In the genomic region with DNA sequence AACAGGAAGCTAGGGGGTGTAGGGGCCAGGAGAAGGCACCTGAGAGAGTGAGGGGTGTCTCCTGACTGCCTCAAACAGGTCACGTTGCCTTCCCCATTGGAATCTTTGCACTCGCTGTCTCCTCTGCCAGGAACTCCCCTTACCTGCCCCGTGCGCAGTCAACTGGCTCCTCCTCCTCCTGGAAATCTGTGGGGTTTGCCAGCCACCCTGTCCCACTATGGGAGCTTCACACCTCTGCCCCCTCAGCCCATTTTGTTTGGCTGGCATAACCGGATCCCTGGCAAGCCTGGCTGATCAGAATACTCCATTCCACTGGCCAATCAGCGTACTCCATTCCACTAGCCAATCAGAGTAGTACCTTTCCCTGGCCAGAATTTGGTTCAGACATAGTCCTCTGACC, we compare ENCODE assay signal across 20 cellular contexts. TPM values are rescaled to one million over a fixed set of nuclear protein-coding genes. Genes with fewer than 3 reads are reported as not detected.
DNase-seq lines count a peak whose midpoint lies in the region; ATAC-seq and TF ChIP-seq lines count a peak whose summit lies in the region.
"Had no signal": no experiment of that assay in that cellular context is flagged by ENCODE, and none has a peak within 500 bp of the region (broad histone marks: within the 10 kb centered on the region; RNA-seq: fewer than 3 reads in every experiment).

No MANE protein-coding gene starts in this region.

- H3K36me3 ChIP-seq in endodermal cell (ENCODE audit: control insufficient read depth, insufficient read depth, low read length) = no peaks in the 10 kb centered on the region
- no peaks in the 10 kb centered on the region for H3K36me3 ChIP-seq in ascending aorta
- H3K36me3 ChIP-seq: SJSA1, thoracic aorta had no signal

- no peak for DNase-seq in activated CD4-positive, alpha-beta T cell treated with anti-CD3 and anti-CD28 coated beads for 36 hours
- no peak for DNase-seq in activated CD4-positive, alpha-beta T cell treated with anti-CD3 and anti-CD28 coated beads, Interleukin-2, amount 50 U/mL, for 48 hours
- DNase-seq in T-cell = no peak
- DNase-seq in endodermal cell = no peak
- DNase-seq in Right ventricle myocardium superior = no peak
- DNase-seq in ascending aorta (ENCODE audit: low spot score in 2 of 2) = no peak
- no peak for DNase-seq in amniotic stem cell (lab: John Stamatoyannopoulos, UW)
- DNase-seq: EL, immature natural killer cell, NCI-H146, NCI-H446 treated with DMSO at 0.1 percent for 48 hours had no signal

- H3K9me3 ChIP-seq in endodermal cell (ENCODE audit: control insufficient read depth, low read length) = no peaks in the 10 kb centered on the region
- no peaks in the 10 kb centered on the region for H3K9me3 ChIP-seq in ascending aorta
- H3K9me3 ChIP-seq: SJSA1, thoracic aorta had no signal

- intact Hi-C loops in activated CD4-positive, alpha-beta T cell treated with anti-CD3 and anti-CD28 coated beads for 36 hours (cut with DNase I, micrococcal nuclease) = no loop called here
- intact Hi-C loops in Right ventricle myocardium superior (cut with DNase I) (no loop called here), ascending aorta (cut with DNase I) (no loop called here)

- peak overlapping the region; percentile 38 for H3K27ac Mint-ChIP-seq in activated CD4-positive, alpha-beta T cell treated with anti-CD3 and anti-CD28 coated beads for 36 hours
- H3K27ac Mint-ChIP-seq in T-cell = peak overlapping the region; percentile 95 to 96
- peak overlapping the region; percentile 8 for H3K27ac Mint-ChIP-seq in endodermal cell
- H3K27ac Mint-ChIP-seq: CD14-positive monocyte had no signal

- CTCF ChIA-PET in activated CD4-positive, alpha-beta T cell treated with anti-CD3 and anti-CD28 coated beads for 36 hours (lab: Charles Lee) = interaction anchor here (2.4 to 7.3 kb wide), 2 partner anchors 17 to 29 kb away, joined by 19 to 65 read pairs; no protein-coding TSS in a partner anchor
- CTCF ChIA-PET in T-cell (lab: Charles Lee) = interaction anchor here in 1 of 2 donors (0.8 to 2.5 kb wide), 2 partner anchors 10 to 16 kb away, joined by 3 to 23 read pairs; no protein-coding TSS in a partner anchor

- H3K4me1 Mint-ChIP-seq in activated CD4-positive, alpha-beta T cell treated with anti-CD3 and anti-CD28 coated beads for 36 hours = peaks cover 61% of the 10 kb centered on the region
- H3K4me1 Mint-ChIP-seq in T-cell (peaks cover 55 to 70% (median 67%) of the 10 kb centered on the region in 3 donors), endodermal cell (peaks cover 13% of the 10 kb centered on the region)

- H3K27me3 Mint-ChIP-seq in activated CD4-positive, alpha-beta T cell treated with anti-CD3 and anti-CD28 coated beads for 36 hours = no peaks in the 10 kb centered on the region
- no peaks in the 10 kb centered on the region for H3K27me3 Mint-ChIP-seq in T-cell
- peaks cover 3% of the 10 kb centered on the region for H3K27me3 Mint-ChIP-seq in endodermal cell (ENCODE audit: insufficient read depth)

- H3K4me3 Mint-ChIP-seq in activated CD4-positive, alpha-beta T cell treated with anti-CD3 and anti-CD28 coated beads for 36 hours = no peak overlapping the region
- peak overlapping the region in 2 of 3 donors; percentile 67 to 74 for H3K4me3 Mint-ChIP-seq in T-cell
- H3K4me3 Mint-ChIP-seq in endodermal cell = no peak overlapping the region
- H3K4me3 Mint-ChIP-seq: CD14-positive monocyte, neural crest cell had no signal

- no peak overlapping the region for H3K27ac ChIP-seq in endodermal cell (ENCODE audit: low read depth, low read length)
- H3K27ac ChIP-seq in skin epidermis = peak overlapping the region in 18 of 21 experiments; percentile 32 to 88 (median 71)
- H3K27ac ChIP-seq in ascending aorta = no peak overlapping the region
- H3K27ac ChIP-seq: SJSA1, thoracic aorta had no signal

- no peaks in the 10 kb centered on the region for H3K9me3 Mint-ChIP-seq in activated CD4-positive, alpha-beta T cell treated with anti-CD3 and anti-CD28 coated beads for 36 hours (ENCODE audit: low read depth)
- H3K9me3 Mint-ChIP-seq in T-cell (no peaks in the 10 kb centered on the region), endodermal cell (no peaks in the 10 kb centered on the region)
- H3K9me3 Mint-ChIP-seq: immature natural killer cell, neural crest cell had no signal

- POLR2A ChIA-PET in activated CD4-positive, alpha-beta T cell treated with anti-CD3 and anti-CD28 coated beads for 36 hours (lab: Charles Lee) = no interaction called here
- POLR2A ChIA-PET in T-cell (lab: Charles Lee) = no interaction called here

- H3K4me1 ChIP-seq in endodermal cell (ENCODE audit: control insufficient read depth, insufficient read depth, low read length) (no peaks in the 10 kb centered on the region), ascending aorta (no peaks in the 10 kb centered on the region)

- H3K27me3 ChIP-seq in endodermal cell (ENCODE audit: control insufficient read depth, insufficient read depth, low read length, poor library complexity, severe bottlenecking) (no peaks in the 10 kb centered on the region), ascending aorta (no peaks in the 10 kb centered on the region)

- ATAC-seq in activated CD4-positive, alpha-beta T cell treated with anti-CD3 and anti-CD28 coated beads for 36 hours = no peak
- ATAC-seq in T-cell (replicated peaks in 1 of 4) = no peak
- no peak for ATAC-seq in Right ventricle myocardium superior (ENCODE audit: poor library complexity)

- no peak overlapping the region for H3K9ac ChIP-seq in endodermal cell (ENCODE audit: extremely low read depth, low read length, poor library complexity, severe bottlenecking)

- TF ChIP-seq CTCF in endodermal cell (conservative IDR thresholded peaks at IDR 0.05) (no peak), ascending aorta (IDR thresholded peaks at IDR 0.05) (no peak)

- H3K36me3 Mint-ChIP-seq in activated CD4-positive, alpha-beta T cell treated with anti-CD3 and anti-CD28 coated beads for 36 hours (ENCODE audit: low read depth) = peaks cover 20% of the 10 kb centered on the region
- peaks cover 15% of the 10 kb centered on the region for H3K36me3 Mint-ChIP-seq in T-cell
- no peaks in the 10 kb centered on the region for H3K36me3 Mint-ChIP-seq in endodermal cell (ENCODE audit: low read depth)

- H3K4me3 ChIP-seq in endodermal cell (ENCODE audit: low read length) (no peak overlapping the region), skin epidermis (no peak overlapping the region), ascending aorta (no peak overlapping the region)
- H3K4me3 ChIP-seq: SJSA1, thoracic aorta had no signal

- WGBS in endodermal cell (ENCODE audit: insufficient coverage in 1 of 2, insufficient read length in 1 of 2), 2 experiments = 50 to 77% methylated on average over 2 to 6 of the region's 6 CpGs

RNA-seq across cellular contexts. Expression of gene SLC34A1, which starts 10.4 kb away (rescaled TPM):
- under 1 TPM in 1 of 2 experiments, not detected in 1; 0.14 TPM for total RNA-seq in activated CD4-positive, alpha-beta T cell treated with anti-CD3 and anti-CD28 coated beads for 36 hours
- total RNA-seq in T-cell (under 1 TPM in 3 of 5 donors, not detected in 2; 0.13 to 0.18 (median 0.16) TPM), endodermal cell (not detected), Right ventricle myocardium superior (not detected), ascending aorta (not detected)
- not detected for polyA plus RNA-seq in endodermal cell (2013, experiment 1 of 2)
- not detected for polyA plus RNA-seq in endodermal cell (2013, experiment 2 of 2)
- total RNA-seq: cerebellum, endothelial cell of umbilical vein, LHCN-M2, SJSA1, thoracic aorta had no signal
- polyA plus RNA-seq: adipose tissue, CD14-positive monocyte, endothelial cell of umbilical vein had no signal

RNA-seq across cellular contexts. Expression of gene RGS14, which starts 16.1 kb away (rescaled TPM):
- 10 to 100 TPM; 43.8 to 62.0 TPM for total RNA-seq in activated CD4-positive, alpha-beta T cell treated with anti-CD3 and anti-CD28 coated beads for 36 hours
- 100 to 1,000 TPM in 3 of 5 donors, 10 to 100 TPM in 2; 85.7 to 209 (median 195) TPM for total RNA-seq in T-cell
- total RNA-seq in endodermal cell = 10 to 100 TPM; 14.2 to 21.9 TPM
- 17.1 TPM for polyA plus RNA-seq in endodermal cell (2013, experiment 1 of 2)
- polyA plus RNA-seq in endodermal cell (2013, experiment 2 of 2) = 18.7 TPM
- total RNA-seq in Right ventricle myocardium superior = 2.4 TPM
- total RNA-seq in ascending aorta = 4.5 TPM

RNA-seq across cellular contexts. Expression of gene LMAN2, which starts 22.3 kb away (rescaled TPM):
- total RNA-seq in activated CD4-positive, alpha-beta T cell treated with anti-CD3 and anti-CD28 coated beads for 36 hours = 10 to 100 TPM; 74.5 to 92.1 TPM
- total RNA-seq in T-cell (100 to 1,000 TPM in 3 of 5 donors, 10 to 100 TPM in 2; 67.2 to 122 (median 106) TPM), endodermal cell (100 to 1,000 TPM; 119 to 128 TPM), Right ventricle myocardium superior (56.8 TPM), ascending aorta (229 TPM)
- 116 TPM for polyA plus RNA-seq in endodermal cell (2013, experiment 1 of 2)
- polyA plus RNA-seq in endodermal cell (2013, experiment 2 of 2) = 116 TPM

RNA-seq across cellular contexts. Expression of gene PFN3, which starts 26.7 kb away (rescaled TPM):
- not detected for total RNA-seq in activated CD4-positive, alpha-beta T cell treated with anti-CD3 and anti-CD28 coated beads for 36 hours
- total RNA-seq in T-cell (not detected), endodermal cell (not detected), Right ventricle myocardium superior (not detected), ascending aorta (not detected)
- not detected for polyA plus RNA-seq in endodermal cell (2013, experiment 1 of 2)
- not detected for polyA plus RNA-seq in endodermal cell (2013, experiment 2 of 2)
- total RNA-seq: cerebellum, endothelial cell of umbilical vein, LHCN-M2, neural crest cell, SJSA1, thoracic aorta had no signal
- polyA plus RNA-seq: adipose tissue, CD14-positive monocyte, endothelial cell of umbilical vein, immature natural killer cell had no signal

RNA-seq across cellular contexts. Expression of gene F12, which starts 35.6 kb away (rescaled TPM):
- 1 to 10 TPM; 3.4 to 4.9 TPM for total RNA-seq in activated CD4-positive, alpha-beta T cell treated with anti-CD3 and anti-CD28 coated beads for 36 hours
- total RNA-seq in T-cell (under 1 TPM in 4 of 5 donors, not detected in 1; 0.28 to 0.98 (median 0.42) TPM), endodermal cell (1 to 10 TPM in 1 of 2 donors, under 1 TPM in 1; 0.95 to 2.9 TPM), Right ventricle myocardium superior (not detected), ascending aorta (not detected)
- 0.75 TPM for polyA plus RNA-seq in endodermal cell (2013, experiment 1 of 2)
- 0.46 TPM for polyA plus RNA-seq in endodermal cell (2013, experiment 2 of 2)
- total RNA-seq: thoracic aorta had no signal

Comparison
In these comparisons a context has a peak if more than half of its experiments do, and no peak if none do; other contexts are left out.
1. H3K27ac Mint-ChIP-seq: peak in every context shown above with its lines; median percentile 96 in T-cell; 38 in activated CD4-positive, alpha-beta T cell treated with anti-CD3 and anti-CD28 coated beads for 36 hours; 8 in endodermal cell.
2. H3K4me3 Mint-ChIP-seq: peak in T-cell (2 of 3); none in activated CD4-positive, alpha-beta T cell treated with anti-CD3 and anti-CD28 coated beads for 36 hours (single experiment) and endodermal cell (single experiment).
3. H3K27ac ChIP-seq: peak in skin epidermis (18 of 21); none in endodermal cell (single experiment) and ascending aorta (0 of 2).